In the genomic region with DNA sequence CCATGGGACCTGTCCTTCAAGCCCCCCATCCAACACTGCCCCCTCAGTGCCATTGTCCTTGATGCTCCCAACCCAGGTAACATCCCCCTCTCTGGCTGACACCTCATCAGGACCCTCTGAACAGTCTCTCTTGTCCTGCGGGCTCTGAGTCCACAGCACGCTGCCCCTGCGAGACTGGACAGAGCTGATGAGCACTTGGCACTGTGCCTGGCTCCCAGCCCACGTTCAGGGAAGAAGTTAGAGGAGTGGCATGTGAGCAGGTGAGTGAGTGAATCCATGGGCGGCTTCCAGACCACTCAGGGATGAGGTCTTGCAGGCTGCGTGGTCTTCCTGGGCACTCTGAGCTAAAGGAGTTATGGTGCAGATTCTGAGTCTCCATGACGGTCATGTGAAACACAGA, we compare ENCODE assay signal across 28 cellular contexts.
"Had no signal": no experiment of that assay in that cellular context is flagged by ENCODE, and none has a peak within 500 bp of the region (broad histone marks: within the 10 kb centered on the region; RNA-seq: fewer than 3 reads in every experiment).

No MANE protein-coding gene starts in this region.

- FAIRE-seq: astrocyte had no signal

- H3K9me3 Mint-ChIP-seq: activated naive CD4-positive, alpha-beta T cell treated with anti-CD3 and anti-CD28 coated beads for 36 hours; activated T-cell treated with anti-CD3 and anti-CD28 coated beads, Interleukin-2, amount 50 U/mL, for 4 hours; activated T-helper 17 cell treated with anti-CD3 and anti-CD28 coated beads, Interleukin-2, amount 50 U/mL, for 72 hours; brain had no signal

- H3K4me1 ChIP-seq: SJCRH30 had no signal

- H3K36me3 Mint-ChIP-seq: activated naive CD8-positive, alpha-beta T cell; brain had no signal

- DNase-seq: activated CD4-positive, alpha-beta T cell treated with anti-CD3 and anti-CD28 coated beads for 48 hours; activated CD4-positive, alpha-beta T cell treated with anti-CD3 and anti-CD28 coated beads, Interleukin-2, amount 50 U/mL, for 4 hours; activated CD8-positive, alpha-beta T cell treated with anti-CD3 and anti-CD28 coated beads, Interleukin-2, amount 10 ng/mL, durations not matched to agents 7 days and 5 days; activated gamma-delta T cell; activated naive CD4-positive, alpha-beta T cell treated with anti-CD3 and anti-CD28 coated beads for 36 hours; activated T-cell treated with anti-CD3 and anti-CD28 coated beads, Interleukin-2, amount 50 U/mL, for 4 hours; amygdala; Karpas-422; MM.1S; NCI-H1105; NCI-H1436; NCI-H187; NCI-H2081; NCI-H510A treated with DMSO at 0.1 percent for 48 hours; NCI-H69; NK-92 treated with Interleukin-12 subunit alpha and Interleukin-12 subunit beta, amount 100 ng/mL, for 24 hours; Peyer's patch; Right ventricle myocardium superior; SJCRH30; SK-N-SH; T-helper 1 cell had no signal

- H3K9me3 ChIP-seq: Peyer's patch, SJCRH30, SK-N-SH had no signal

- H3K4me1 Mint-ChIP-seq: activated T-helper 17 cell treated with anti-CD3 and anti-CD28 coated beads, Interleukin-2, amount 50 U/mL, for 72 hours; brain had no signal

- H3K4me3 ChIP-seq: Peyer's patch, SJCRH30 had no signal

- H3K4me3 Mint-ChIP-seq: activated CD8-positive, alpha-beta T cell treated with anti-CD3 and anti-CD28 coated beads, Interleukin-2, amount 10 ng/mL, durations not matched to agents 7 days and 5 days; activated naive CD4-positive, alpha-beta T cell treated with anti-CD3 and anti-CD28 coated beads for 36 hours; activated naive CD8-positive, alpha-beta T cell; activated T-cell treated with anti-CD3 and anti-CD28 coated beads, Interleukin-2, amount 50 U/mL, for 4 hours; activated T-helper 17 cell treated with anti-CD3 and anti-CD28 coated beads, Interleukin-2, amount 50 U/mL, for 72 hours; brain had no signal

- H3K27me3 ChIP-seq: Peyer's patch, SJCRH30 had no signal

- H3K4me2 ChIP-seq: SK-N-SH had no signal

- ATAC-seq: activated CD4-positive, CD25-positive, alpha-beta regulatory T cell treated with anti-CD3 and anti-CD28 coated beads, Interleukin-2, amount 50 U/mL, for 24 hours; activated CD8-positive, alpha-beta T cell treated with anti-CD3 and anti-CD28 coated beads, Interleukin-2, amount 10 ng/mL, durations not matched to agents 7 days and 5 days; activated T-cell treated with anti-CD3 and anti-CD28 coated beads, Interleukin-2, amount 50 U/mL, for 4 hours; activated T-helper 17 cell treated with anti-CD3 and anti-CD28 coated beads, Interleukin-2, amount 50 U/mL, for 72 hours had no signal

- H3K36me3 ChIP-seq: Peyer's patch, SJCRH30 had no signal

- H3K27ac Mint-ChIP-seq: activated CD8-positive, alpha-beta T cell treated with anti-CD3 and anti-CD28 coated beads, Interleukin-2, amount 10 ng/mL, durations not matched to agents 7 days and 5 days; activated naive CD4-positive, alpha-beta T cell treated with anti-CD3 and anti-CD28 coated beads for 36 hours; activated naive CD8-positive, alpha-beta T cell; activated T-helper 17 cell treated with anti-CD3 and anti-CD28 coated beads, Interleukin-2, amount 50 U/mL, for 72 hours had no signal

- H3K27ac ChIP-seq: Peyer's patch, RWPE1, SJCRH30, VCaP had no signal

- H3K9ac ChIP-seq: SK-N-SH had no signal
